1 cellular context compared by ENCODE assay signal in genomic region chr15:38093931-38094330, GRCh38.
TF ChIP-seq lines count a peak whose summit lies in the region.

No MANE protein-coding gene starts in this region.

TF ChIP-seq in GM23338, 12 proteins besides CTCF, POLR2A, EP300 and RAD21 (continued from another document):
- no peak for TF ChIP-seq ZNF462 (CRISPR knock-in tag; IDR thresholded peaks at IDR 0.05)
- TF ChIP-seq JUNB (IDR thresholded peaks at IDR 0.05; ENCODE audit: unreplicated experiment): no peak
- no peak for TF ChIP-seq ZNF114 (CRISPR knock-in tag; IDR thresholded peaks at IDR 0.05)
- TF ChIP-seq EZH2 (IDR thresholded peaks at IDR 0.05; ENCODE audit: low read depth, unreplicated experiment): no peak
TF ChIP-seq in GM23338: peak in this region for 0.
